14 cellular contexts compared by ENCODE assay signal in the genomic region with DNA sequence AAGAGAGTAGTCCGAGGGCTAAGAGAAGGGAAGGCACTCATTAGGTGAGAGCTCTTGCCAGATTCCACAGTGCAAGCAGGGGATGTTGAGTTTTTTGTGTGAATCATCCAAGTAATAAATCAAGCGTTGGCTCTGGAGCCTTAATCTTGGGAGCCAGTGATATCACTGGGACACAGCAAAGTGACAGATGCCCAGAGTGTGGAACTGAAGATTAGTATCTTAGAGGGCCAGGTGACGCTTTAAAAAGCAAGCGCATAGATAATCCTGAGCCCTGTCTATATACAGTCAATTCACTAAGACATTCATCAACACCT.
DNase-seq lines count a peak whose midpoint lies in the region; ATAC-seq and TF ChIP-seq lines count a peak whose summit lies in the region.
"Had no signal": no experiment of that assay in that cellular context is flagged by ENCODE, and none has a peak within 500 bp of the region (broad histone marks: within the 10 kb centered on the region; RNA-seq: fewer than 3 reads in every experiment).

No MANE protein-coding gene starts in this region.

- H3K4me3 Mint-ChIP-seq in endothelial cell (ENCODE audit: unreplicated experiment) = no peak overlapping the region
- H3K4me3 Mint-ChIP-seq: activated naive CD8-positive, alpha-beta T cell treated with anti-CD3 and anti-CD28 coated beads, Interleukin-2, amount 50 U/mL, for 24 hours; stimulated activated naive CD8-positive, alpha-beta T cell treated with anti-CD3 and anti-CD28 coated beads, Interleukin-15, Interleukin-2, amounts not matched to agents 100 ng/mL and 50 ng/mL, for 24 hours had no signal

- H3K36me3 ChIP-seq in BLaER1 = no peaks in the 10 kb centered on the region

- H3K9me3 ChIP-seq in BLaER1 = peaks cover 24% of the 10 kb centered on the region

- TF ChIP-seq CTCF in endothelial cell (IDR thresholded peaks at IDR 0.05; ENCODE audit: unreplicated experiment) = no peak

- H3K9ac ChIP-seq in BLaER1 = no peak overlapping the region
- H3K9ac ChIP-seq: parathyroid adenoma had no signal

- H3K4me1 Mint-ChIP-seq in endothelial cell (ENCODE audit: unreplicated experiment) = peaks cover 13% of the 10 kb centered on the region

- no peak overlapping the region for H3K27ac Mint-ChIP-seq in endothelial cell (ENCODE audit: unreplicated experiment)
- H3K27ac Mint-ChIP-seq: activated naive CD8-positive, alpha-beta T cell treated with anti-CD3 and anti-CD28 coated beads, Interleukin-2, amount 50 U/mL, for 24 hours; stimulated activated naive CD8-positive, alpha-beta T cell treated with anti-CD3 and anti-CD28 coated beads, Interleukin-15, Interleukin-2, amounts not matched to agents 100 ng/mL and 50 ng/mL, for 24 hours had no signal

- H3K4me1 ChIP-seq in BLaER1 = peaks cover 25% of the 10 kb centered on the region
- H3K4me1 ChIP-seq: parathyroid adenoma had no signal

- H3K4me2 ChIP-seq in BLaER1 = peak overlapping the region; percentile 71

- H3K27me3 Mint-ChIP-seq in endothelial cell (ENCODE audit: unreplicated experiment) = no peaks in the 10 kb centered on the region

- H3K27ac ChIP-seq in BLaER1 = no peak overlapping the region
- H3K27ac ChIP-seq: parathyroid adenoma had no signal

- DNase-seq in ELR (ENCODE audit: low read depth) (peak; percentile 48), NCI-H510A (lab: John Stamatoyannopoulos, UW) (peak; percentile 19), dermis blood vessel endothelial cell (peak; percentile 15), endothelial cell (ENCODE audit: low spot score) (no peak), germinal center (ENCODE audit: low spot score) (no peak), NCI-H69 (lab: John Stamatoyannopoulos, UW) (no peak)
- DNase-seq: activated naive CD8-positive, alpha-beta T cell treated with anti-CD3 and anti-CD28 coated beads, Interleukin-2, amount 50 U/mL, for 24 hours; Caco-2; stimulated activated CD4-positive, alpha-beta T cell treated with anti-CD3 and anti-CD28 coated beads, Interleukin-2, amount 100 ng/mL, for 24 hours had no signal

- no peaks in the 10 kb centered on the region for H3K27me3 ChIP-seq in BLaER1

- H4K20me1 ChIP-seq in BLaER1 = peaks cover 13% of the 10 kb centered on the region

- ATAC-seq in HG02970 (IDR thresholded peaks at IDR 0.05; ENCODE audit: low FRiP score, unreplicated experiment) = no peak
- ATAC-seq: activated naive CD8-positive, alpha-beta T cell treated with anti-CD3 and anti-CD28 coated beads, Interleukin-2, amount 50 U/mL, for 24 hours; HCT116 had no signal

- H3K4me3 ChIP-seq in BLaER1 = no peak overlapping the region

- no peaks in the 10 kb centered on the region for H3K36me3 Mint-ChIP-seq in endothelial cell (ENCODE audit: low read depth, unreplicated experiment)

- no peaks in the 10 kb centered on the region for H3K9me3 Mint-ChIP-seq in endothelial cell (ENCODE audit: unreplicated experiment)

Comparison
In these comparisons a context has a peak if more than half of its experiments do, and no peak if none do; other contexts are left out.
1. DNase-seq: peak in ELR (single experiment), NCI-H510A (single experiment) and dermis blood vessel endothelial cell (single experiment); none in endothelial cell (single experiment), germinal center (single experiment) and NCI-H69 (single experiment).